In genomic region chr9:91164724-91165520, GRCh38 we compare ENCODE assay signal across 8 cellular contexts.
DNase-seq lines count a peak whose midpoint lies in the region; TF ChIP-seq lines count a peak whose summit lies in the region.

No MANE protein-coding gene starts in this region.

- WGBS in mesenchymal stem cell, result 44% methylated on average over 18 of the region's 21 CpGs

- H2BK15ac ChIP-seq in mesenchymal stem cell (ENCODE audit: low read depth, poor library complexity, severe bottlenecking), result peak overlapping the region; percentile 4

- peak overlapping the region; percentile 44 for H2AFZ ChIP-seq in mesenchymal stem cell (ENCODE audit: low read depth, low read length)

- H3K4ac ChIP-seq in mesenchymal stem cell (ENCODE audit: low read depth in 1 of 2, low read length in 2 of 2), result peak overlapping the region; percentile 50 to 71

- H4K8ac ChIP-seq in mesenchymal stem cell (ENCODE audit: low read length), result peak overlapping the region; percentile 79

- H3K79me1 ChIP-seq in mesenchymal stem cell (replicated peaks; ENCODE audit: low read length, poor library complexity, severe bottlenecking), result no peaks in the 10 kb centered on the region

- peaks cover 11% of the 10 kb centered on the region for H3K9me3 ChIP-seq in mesenchymal stem cell (ENCODE audit: control insufficient read depth, low read length)

- H3K27ac ChIP-seq in mesenchymal stem cell (ENCODE audit: low read length, poor library complexity, severe bottlenecking), result peak overlapping the region; percentile 62

- H3K23ac ChIP-seq in mesenchymal stem cell (ENCODE audit: low read length in 2 of 2), result no peak overlapping the region

- peaks cover 31% of the 10 kb centered on the region for H3K4me1 ChIP-seq in mesenchymal stem cell (ENCODE audit: control insufficient read depth, insufficient read depth, low read depth, low read length)

- DNase-seq in AML-193 (lab: John Stamatoyannopoulos, UW) (peak; percentile 87 to 88), HT-29 (ENCODE audit: low spot score) (peak; percentile 72), cardiac fibroblast (ENCODE audit: low read depth in 2 of 2) (peak; percentile 94), mesenchymal stem cell (peak; percentile 98), NCI-H2227 treated with DMSO at 0.1 percent for 48 hours (lab: John Stamatoyannopoulos, UW) (no peak), mesenteric fat pad (ENCODE audit: low spot score) (no peak)
- DNase-seq in stimulated activated CD8-positive, alpha-beta memory T cell treated with anti-CD3 and anti-CD28 coated beads, Interleukin-7, amount 100 ng/mL, for 4 hours (ENCODE audit: low read depth in 2 of 2), result peak; percentile 57 to 72

- peak overlapping the region; percentile 71 to 93 for H3K18ac ChIP-seq in mesenchymal stem cell (ENCODE audit: low read depth in 1 of 2, low read length in 2 of 2)

- TF ChIP-seq CTCF in WI38 (IDR thresholded peaks at IDR 0.05; ENCODE audit: low read depth, low read length), result no peak
- no peak for TF ChIP-seq CTCF in cardiac fibroblast (IDR thresholded peaks at IDR 0.05; ENCODE audit: low read depth, low read length)

- H3K4me3 ChIP-seq in WI38 (ENCODE audit: low read depth, low read length), result peak overlapping the region; percentile 18; the same call in 1 of the 2 replicates
- no peak overlapping the region for H3K4me3 ChIP-seq in cardiac fibroblast (replicated peaks in 1 of 2; ENCODE audit: low read depth in 2 of 2, low read length in 2 of 2)
- no peak overlapping the region for H3K4me3 ChIP-seq in mesenchymal stem cell (ENCODE audit: insufficient read depth in 1 of 2, low read depth in 1 of 2, low read length in 2 of 2)

- peak overlapping the region; percentile 78 for H3K9ac ChIP-seq in mesenchymal stem cell (ENCODE audit: low read length)

- H2AK5ac ChIP-seq in mesenchymal stem cell (ENCODE audit: low read length, severe bottlenecking), result peak overlapping the region; percentile 10

- no peaks in the 10 kb centered on the region for H3K27me3 ChIP-seq in mesenchymal stem cell (ENCODE audit: control insufficient read depth in 1 of 2, insufficient read depth in 1 of 2, low read length in 2 of 2)

- H2BK12ac ChIP-seq in mesenchymal stem cell (ENCODE audit: low read length in 2 of 2), result peak overlapping the region in 1 of 2 experiments; percentile 87

- no peak overlapping the region for H2BK5ac ChIP-seq in mesenchymal stem cell (ENCODE audit: low read depth, low read length, poor library complexity, severe bottlenecking)

- H3K14ac ChIP-seq in mesenchymal stem cell (ENCODE audit: low read length in 2 of 2), result peak overlapping the region in 1 of 2 experiments; percentile 9

- no peaks in the 10 kb centered on the region for H3K36me3 ChIP-seq in mesenchymal stem cell (ENCODE audit: control insufficient read depth in 1 of 2, insufficient read depth in 2 of 2, low read depth in 1 of 2, low read length in 2 of 2)

- H3K4me2 ChIP-seq in mesenchymal stem cell (ENCODE audit: low read length, poor library complexity, severe bottlenecking), result peak overlapping the region; percentile 3

- H2BK120ac ChIP-seq in mesenchymal stem cell (ENCODE audit: low read depth, low read length), result no peak overlapping the region

- H4K91ac ChIP-seq in mesenchymal stem cell (ENCODE audit: low read length), result peak overlapping the region; percentile 36

Comparison
In these comparisons a context has a peak if more than half of its experiments do, and no peak if none do; other contexts are left out.
1. DNase-seq: peak in AML-193 (2 of 2), HT-29 (single experiment), cardiac fibroblast (2 of 2), mesenchymal stem cell (single experiment) and stimulated activated CD8-positive, alpha-beta memory T cell treated with anti-CD3 and anti-CD28 coated beads, Interleukin-7, amount 100 ng/mL, for 4 hours (2 of 2); none in NCI-H2227 treated with DMSO at 0.1 percent for 48 hours (single experiment) and mesenteric fat pad (single experiment).